Comparison of ENCODE assay signal across 1 cellular context in genomic region chr5:1762121-1762877, GRCh38.
TF ChIP-seq lines count a peak whose summit lies in the region.

No MANE protein-coding gene starts in this region.

TF ChIP-seq in H1, 55 proteins besides CTCF, POLR2A, EP300 and RAD21:
- TF ChIP-seq EZH2 (IDR thresholded peaks at IDR 0.05; ENCODE audit: low read depth, low read length, severe bottlenecking) (no peak), JUND (IDR thresholded peaks at IDR 0.05; ENCODE audit: low read length) (no peak), SIN3A (conservative IDR thresholded peaks at IDR 0.05 in 1 of 2, IDR thresholded peaks at IDR 0.05 in 1 of 2; ENCODE audit: low read depth in 1 of 2, low read length in 2 of 2) (no peak), HDAC6 (IDR thresholded peaks at IDR 0.05; ENCODE audit: low read depth, low read length) (no peak), ZNF274 (IDR thresholded peaks at IDR 0.05; ENCODE audit: borderline replicate concordance, extremely low read depth, low read length) (no peak), NANOG (IDR thresholded peaks at IDR 0.05; ENCODE audit: insufficient read depth, low read depth, low read length, poor library complexity, severe bottlenecking) (no peak), BCL11A (IDR thresholded peaks at IDR 0.05; ENCODE audit: low read depth in 2 of 2, low read length in 2 of 2) (no peak), E2F6 (IDR thresholded peaks at IDR 0.05) (no peak), POLR2AphosphoS5 (IDR thresholded peaks at IDR 0.05; ENCODE audit: low read depth, low read length) (no peak), SP1 (IDR thresholded peaks at IDR 0.05; ENCODE audit: low read depth, low read length) (no peak), TEAD4 (IDR thresholded peaks at IDR 0.05; ENCODE audit: low read depth, low read length) (no peak), CHD7 (IDR thresholded peaks at IDR 0.05; ENCODE audit: insufficient replicate concordance, low read length) (no peak), EGR1 (IDR thresholded peaks at IDR 0.05; ENCODE audit: borderline replicate concordance, low read depth, low read length) (no peak), MAX (IDR thresholded peaks at IDR 0.05) (no peak), RFX5 (IDR thresholded peaks at IDR 0.05; ENCODE audit: borderline replicate concordance, low read depth, low read length) (no peak), CTBP2 (IDR thresholded peaks at IDR 0.05; ENCODE audit: borderline replicate concordance, insufficient read depth, insufficient read length, low read length) (no peak), NRF1 (IDR thresholded peaks at IDR 0.05; ENCODE audit: low read depth, low read length) (no peak)
